8 cellular contexts compared by ENCODE assay signal in genomic region chr19:17510220-17510993, GRCh38.
A peak's percentile ranks its signal among the peaks of the same experiment; 100 is the strongest.
DNase-seq lines count a peak whose midpoint lies in the region; ATAC-seq, FAIRE-seq and TF ChIP-seq lines count a peak whose summit lies in the region.

No MANE protein-coding gene starts in this region.

- FAIRE-seq in H54 (lab: Jason Lieb, UNC): no peak

- DNase-seq in AG04449 (ENCODE audit: low read depth, low spot score): no peak
- no peak for DNase-seq in central memory CD8-positive, alpha-beta T cell (ENCODE audit: low spot score in 2 of 2)
- no peak for DNase-seq in midbrain (lab: John Stamatoyannopoulos, UW)
- DNase-seq in H54 (ENCODE audit: insufficient read length, low spot score): no peak

- H3K4me1 ChIP-seq in KMS-11 (ENCODE audit: low read depth, poor library complexity, severe bottlenecking) (peaks cover 5% of the 10 kb centered on the region), muscle layer of duodenum (ENCODE audit: control insufficient read depth in 1 of 2, insufficient read depth in 2 of 2, low read length in 2 of 2) (peaks cover 5 to 30% of the 10 kb centered on the region in 2 donors)

- peak overlapping the region; percentile 86 for H2AFZ ChIP-seq in KMS-11 (ENCODE audit: low read depth)

- H3K9me3 ChIP-seq in muscle layer of duodenum (ENCODE audit: control insufficient read depth in 1 of 2, low read length in 2 of 2): no peaks in the 10 kb centered on the region

- no peaks in the 10 kb centered on the region for H4K20me1 ChIP-seq in KMS-11 (ENCODE audit: insufficient read depth)

- peak overlapping the region; percentile 68 for H3K4me2 ChIP-seq in KMS-11

- peak overlapping the region; percentile 97 for H3K4me3 Mint-ChIP-seq in central memory CD8-positive, alpha-beta T cell

- TF ChIP-seq CTCF in AG04449 (IDR thresholded peaks at IDR 0.05; ENCODE audit: insufficient read depth, low read length, missing control alignments): no peak
- TF ChIP-seq CTCF in KMS-11 (conservative IDR thresholded peaks at IDR 0.05; ENCODE audit: low read depth, low read length): no peak

- CTCF ChIA-PET in AG04449 (lab: Yijun Ruan, JAX): interaction anchor here (0.6 to 2.2 kb wide), 6 partner anchors 9 to 256 kb away, joined by 3 to 17 read pairs (median 4); no protein-coding TSS in a partner anchor

- H3K4me3 ChIP-seq in AG04449 (ENCODE audit: low read depth, low read length) (peak overlapping the region; percentile 85), KMS-11 (IDR thresholded peaks at IDR 0.05; ENCODE audit: insufficient read depth, low read depth, low read length) (no peak overlapping the region), muscle layer of duodenum (ENCODE audit: low read depth in 1 of 2, low read length in 2 of 2) (peak overlapping the region; percentile 66 to 80)

- H3K36me3 ChIP-seq in KMS-11 (ENCODE audit: insufficient read depth) (no peaks in the 10 kb centered on the region), muscle layer of duodenum (ENCODE audit: control insufficient read depth in 1 of 2, insufficient read depth in 2 of 2, low read length in 2 of 2) (peaks cover 0 to 4% of the 10 kb centered on the region in 2 donors)

- H3K79me2 ChIP-seq in KMS-11 (ENCODE audit: insufficient read depth, low read depth): peaks cover 8% of the 10 kb centered on the region; the same call in 1 of the 2 replicates

- H3K9me3 Mint-ChIP-seq in central memory CD8-positive, alpha-beta T cell: no peaks in the 10 kb centered on the region

- H3K27me3 Mint-ChIP-seq in central memory CD8-positive, alpha-beta T cell: no peaks in the 10 kb centered on the region

- H3K9ac ChIP-seq in KMS-11: peak overlapping the region; percentile 82; the same call in 1 of the 2 replicates

- H3K4me1 Mint-ChIP-seq in central memory CD8-positive, alpha-beta T cell: peaks cover 40% of the 10 kb centered on the region

- peaks cover 17% of the 10 kb centered on the region for H3K36me3 Mint-ChIP-seq in central memory CD8-positive, alpha-beta T cell (ENCODE audit: insufficient read depth)

- H3K27ac ChIP-seq in KMS-11 (peak overlapping the region; percentile 77; the same call in 1 of the 2 replicates), muscle layer of duodenum (ENCODE audit: low read length) (peak overlapping the region; percentile 78)

- H3K27ac Mint-ChIP-seq in central memory CD8-positive, alpha-beta T cell (ENCODE audit: low read depth): peak overlapping the region; percentile 74

- POLR2A ChIA-PET in AG04449 (lab: Yijun Ruan, JAX): interaction anchor here (0.6 to 2.6 kb wide), 2 partner anchors 13 to 628 kb away, joined by 3 to 7 read pairs; no protein-coding TSS in a partner anchor

- TF ChIP-seq POLR2A in H54 (IDR thresholded peaks at IDR 0.05; ENCODE audit: low read depth, low read length): no peak

- ATAC-seq in central memory CD8-positive, alpha-beta T cell (replicated peaks; ENCODE audit: extremely low read depth, poor library complexity, severe bottlenecking): no peak
- no peak for ATAC-seq in HG03469 (IDR thresholded peaks at IDR 0.05; ENCODE audit: unreplicated experiment)
- no peak for ATAC-seq in HG02840 (IDR thresholded peaks at IDR 0.05; ENCODE audit: low FRiP score, unreplicated experiment)

- H3K27me3 ChIP-seq in KMS-11 (ENCODE audit: insufficient read depth, low read depth) (no peaks in the 10 kb centered on the region), muscle layer of duodenum (ENCODE audit: low read depth, low read length) (no peaks in the 10 kb centered on the region)
